Comparison of ENCODE assay signal across 11 cellular contexts in the genomic region with DNA sequence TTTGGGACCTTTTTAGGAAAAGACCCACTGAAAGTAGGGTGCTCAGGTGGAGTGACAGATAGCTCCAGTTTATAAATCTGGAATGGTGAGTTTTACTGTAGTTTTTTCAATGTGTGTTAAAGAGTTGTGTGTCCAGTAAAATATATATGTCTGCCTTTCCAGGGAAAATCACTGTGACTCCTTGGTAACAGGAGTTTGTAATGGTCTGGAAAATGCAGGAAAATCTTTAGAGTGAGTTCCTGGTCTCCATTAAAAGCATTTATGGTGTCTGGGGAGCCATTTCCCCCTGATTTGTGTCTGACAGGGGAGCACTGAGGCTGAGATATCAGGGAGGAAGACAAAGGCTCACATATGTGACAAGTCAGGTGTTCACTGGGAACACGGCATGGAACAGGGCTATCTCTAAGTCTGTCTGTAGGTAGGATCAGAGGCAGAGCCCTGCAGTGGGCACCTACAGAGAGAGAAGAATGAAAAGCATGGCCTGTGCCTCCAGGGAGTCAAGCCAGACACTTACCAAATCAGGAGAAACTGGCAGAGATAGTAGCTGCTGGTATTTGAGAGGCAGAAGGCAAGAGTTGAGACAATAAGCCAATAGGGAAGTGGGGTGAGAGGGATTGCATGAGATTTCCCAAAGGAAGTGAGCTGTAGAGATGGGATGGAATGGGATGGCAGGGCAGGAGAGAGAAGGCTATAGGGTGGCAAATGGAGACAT.
"Had no signal": no experiment of that assay in that cellular context is flagged by ENCODE, and none has a peak within 500 bp of the region (broad histone marks: within the 10 kb centered on the region; RNA-seq: fewer than 3 reads in every experiment).

No MANE protein-coding gene starts in this region.

- H3K27ac Mint-ChIP-seq: activated CD4-positive, alpha-beta T cell treated with anti-CD3 and anti-CD28 coated beads, Interleukin-2, amount 10 ng/mL, durations not matched to agents 24 days and 14 days; activated naive CD8-positive, alpha-beta T cell treated with anti-CD3 and anti-CD28 coated beads, Interleukin-2, amount 10 ng/mL, durations not matched to agents 7 days and 5 days; activated T-helper 1 cell treated with anti-CD3 and anti-CD28 coated beads, Interleukin-12 subunit alpha, Interleukin-12 subunit beta, Interleukin-2, Interleukin-4 antibody, amounts not matched to agents 30 ng/mL and 10 ng/mL and 1 ng/mL, durations not matched to agents 14 hours and 24 hours and 36 hours; brain; effector memory CD8-positive, alpha-beta T cell; naive thymus-derived CD4-positive, alpha-beta T cell had no signal

- DNase-seq: activated CD4-positive, alpha-beta T cell treated with anti-CD3 and anti-CD28 coated beads, Interleukin-2, amount 10 ng/mL, durations not matched to agents 24 days and 14 days; activated CD4-positive, CD25-positive, alpha-beta regulatory T cell; activated CD8-positive, alpha-beta memory T cell treated with anti-CD3 and anti-CD28 coated beads for 24 hours; activated naive CD8-positive, alpha-beta T cell treated with anti-CD3 and anti-CD28 coated beads, Interleukin-2, amount 10 ng/mL, durations not matched to agents 7 days and 5 days; dermis blood vessel endothelial cell; effector memory CD8-positive, alpha-beta T cell; islet precursor cell; naive thymus-derived CD4-positive, alpha-beta T cell; stimulated activated naive CD8-positive, alpha-beta T cell treated with anti-CD3 and anti-CD28 coated beads, Interleukin-15, Interleukin-2, amounts not matched to agents 100 U/mL and 50 U/mL, for 24 hours had no signal

- H3K9me3 Mint-ChIP-seq: activated CD4-positive, alpha-beta T cell treated with anti-CD3 and anti-CD28 coated beads, Interleukin-2, amount 10 ng/mL, durations not matched to agents 24 days and 14 days; activated T-helper 1 cell treated with anti-CD3 and anti-CD28 coated beads, Interleukin-12 subunit alpha, Interleukin-12 subunit beta, Interleukin-2, Interleukin-4 antibody, amounts not matched to agents 30 ng/mL and 10 ng/mL and 1 ng/mL, durations not matched to agents 14 hours and 24 hours and 36 hours; brain; effector memory CD8-positive, alpha-beta T cell; naive thymus-derived CD4-positive, alpha-beta T cell had no signal

- H3K36me3 Mint-ChIP-seq: activated naive CD8-positive, alpha-beta T cell treated with anti-CD3 and anti-CD28 coated beads, Interleukin-2, amount 10 ng/mL, durations not matched to agents 7 days and 5 days; brain; naive thymus-derived CD4-positive, alpha-beta T cell had no signal

- H3K27me3 Mint-ChIP-seq: activated CD4-positive, alpha-beta T cell treated with anti-CD3 and anti-CD28 coated beads, Interleukin-2, amount 10 ng/mL, durations not matched to agents 24 days and 14 days had no signal

- H3K4me3 Mint-ChIP-seq: activated CD4-positive, alpha-beta T cell treated with anti-CD3 and anti-CD28 coated beads, Interleukin-2, amount 10 ng/mL, durations not matched to agents 24 days and 14 days; activated naive CD8-positive, alpha-beta T cell treated with anti-CD3 and anti-CD28 coated beads, Interleukin-2, amount 10 ng/mL, durations not matched to agents 7 days and 5 days; activated T-helper 1 cell treated with anti-CD3 and anti-CD28 coated beads, Interleukin-12 subunit alpha, Interleukin-12 subunit beta, Interleukin-2, Interleukin-4 antibody, amounts not matched to agents 30 ng/mL and 10 ng/mL and 1 ng/mL, durations not matched to agents 14 hours and 24 hours and 36 hours; brain; effector memory CD8-positive, alpha-beta T cell; naive thymus-derived CD4-positive, alpha-beta T cell had no signal

- H3K4me1 Mint-ChIP-seq: activated CD4-positive, alpha-beta T cell treated with anti-CD3 and anti-CD28 coated beads, Interleukin-2, amount 10 ng/mL, durations not matched to agents 24 days and 14 days; activated naive CD8-positive, alpha-beta T cell treated with anti-CD3 and anti-CD28 coated beads, Interleukin-2, amount 10 ng/mL, durations not matched to agents 7 days and 5 days; naive thymus-derived CD4-positive, alpha-beta T cell had no signal
